8 cellular contexts compared by ENCODE assay signal in the genomic region with DNA sequence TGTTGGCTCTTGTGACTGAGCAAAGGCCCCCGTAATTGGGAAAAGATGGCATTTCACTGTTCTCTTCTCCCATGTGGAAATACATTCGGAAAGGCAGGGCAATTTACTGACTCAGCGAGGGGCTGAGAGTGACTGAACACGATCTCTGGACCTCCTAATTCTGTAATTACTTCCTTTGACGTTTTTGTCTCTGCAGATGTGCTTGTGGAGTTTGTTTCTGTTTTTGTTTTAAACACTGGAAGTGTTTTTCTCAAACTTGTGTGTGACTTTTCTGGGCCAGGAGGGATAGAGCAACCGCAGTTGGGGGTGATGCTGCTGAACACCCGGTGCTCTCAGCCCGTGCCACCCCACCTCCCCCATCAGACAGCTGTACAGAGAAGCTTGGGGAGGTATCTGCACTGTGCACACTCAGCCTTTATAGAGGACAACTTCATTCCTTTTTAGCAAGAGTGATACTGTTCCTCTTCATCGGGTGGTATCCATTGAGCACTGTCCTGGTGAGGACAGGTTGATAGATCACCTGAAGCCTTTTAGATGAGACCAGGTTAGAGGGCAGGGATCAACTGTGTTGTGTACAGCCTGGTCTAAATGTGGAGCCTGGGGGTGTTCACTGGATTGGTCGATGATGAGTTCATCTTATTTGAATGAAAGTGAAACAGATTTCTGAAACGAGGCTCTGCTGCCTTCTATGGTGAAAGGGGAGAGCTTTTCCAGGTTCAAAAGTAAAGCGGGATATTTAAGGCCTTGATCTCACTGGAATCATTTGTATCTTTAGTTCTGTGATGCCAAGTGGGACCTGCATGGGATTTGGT.
DNase-seq lines count a peak whose midpoint lies in the region; ATAC-seq and TF ChIP-seq lines count a peak whose summit lies in the region.

No MANE protein-coding gene starts in this region.

- peak; percentile 86 for ATAC-seq in GM18505 (IDR thresholded peaks at IDR 0.05; ENCODE audit: unreplicated experiment)
- peak; percentile 89 for ATAC-seq in GM21737 (IDR thresholded peaks at IDR 0.05; ENCODE audit: unreplicated experiment)
- peak; percentile 93 for ATAC-seq in effector memory CD8-positive, alpha-beta T cell (replicated peaks)
- peak; percentile 83 for ATAC-seq in omental fat pad (ENCODE audit: low FRiP score)

- TF ChIP-seq POLR2A in GM18505 (IDR thresholded peaks at IDR 0.05; ENCODE audit: borderline replicate concordance, extremely low read depth, insufficient read depth, insufficient read length) = peak; percentile 20

- peaks cover 6 to 7% of the 10 kb centered on the region in 2 donors for H3K4me1 Mint-ChIP-seq in effector memory CD8-positive, alpha-beta T cell (ENCODE audit: low read depth in 2 of 2)

- no peaks in the 10 kb centered on the region for H3K27me3 Mint-ChIP-seq in effector memory CD8-positive, alpha-beta T cell

- peak; percentile 52 for DNase-seq in NCI-H69 (lab: John Stamatoyannopoulos, UW)
- DNase-seq in effector memory CD8-positive, alpha-beta T cell = peak; percentile 37 to 43 (median 41)
- DNase-seq in omental fat pad (ENCODE audit: low spot score) = no peak
- DNase-seq in retina = no peak
- DNase-seq in NCI-H1105 treated with DMSO at 0.1 percent for 48 hours (lab: John Stamatoyannopoulos, UW) = no peak
- no peak for DNase-seq in NCI-H1092 treated with DMSO at 0.1 percent for 48 hours (lab: John Stamatoyannopoulos, UW)

- TF ChIP-seq CTCF in omental fat pad (IDR thresholded peaks at IDR 0.05) = no peak

- peaks cover 9% of the 10 kb centered on the region for H3K36me3 Mint-ChIP-seq in effector memory CD8-positive, alpha-beta T cell (ENCODE audit: insufficient read depth)

- no peaks in the 10 kb centered on the region for H3K9me3 Mint-ChIP-seq in effector memory CD8-positive, alpha-beta T cell

- H3K27ac Mint-ChIP-seq in effector memory CD8-positive, alpha-beta T cell = no peak overlapping the region

- H3K4me3 Mint-ChIP-seq in effector memory CD8-positive, alpha-beta T cell = no peak overlapping the region

Comparison
In these comparisons a context has a peak if more than half of its experiments do, and no peak if none do; other contexts are left out.
1. DNase-seq: peak in NCI-H69 (single experiment) and effector memory CD8-positive, alpha-beta T cell (3 of 3); none in omental fat pad (single experiment), retina (single experiment), NCI-H1105 treated with DMSO at 0.1 percent for 48 hours (single experiment) and NCI-H1092 treated with DMSO at 0.1 percent for 48 hours (single experiment).
2. Peak in every context shown above with its lines, with median percentiles within 50 percentile points of each other: ATAC-seq.